In the genomic region with DNA sequence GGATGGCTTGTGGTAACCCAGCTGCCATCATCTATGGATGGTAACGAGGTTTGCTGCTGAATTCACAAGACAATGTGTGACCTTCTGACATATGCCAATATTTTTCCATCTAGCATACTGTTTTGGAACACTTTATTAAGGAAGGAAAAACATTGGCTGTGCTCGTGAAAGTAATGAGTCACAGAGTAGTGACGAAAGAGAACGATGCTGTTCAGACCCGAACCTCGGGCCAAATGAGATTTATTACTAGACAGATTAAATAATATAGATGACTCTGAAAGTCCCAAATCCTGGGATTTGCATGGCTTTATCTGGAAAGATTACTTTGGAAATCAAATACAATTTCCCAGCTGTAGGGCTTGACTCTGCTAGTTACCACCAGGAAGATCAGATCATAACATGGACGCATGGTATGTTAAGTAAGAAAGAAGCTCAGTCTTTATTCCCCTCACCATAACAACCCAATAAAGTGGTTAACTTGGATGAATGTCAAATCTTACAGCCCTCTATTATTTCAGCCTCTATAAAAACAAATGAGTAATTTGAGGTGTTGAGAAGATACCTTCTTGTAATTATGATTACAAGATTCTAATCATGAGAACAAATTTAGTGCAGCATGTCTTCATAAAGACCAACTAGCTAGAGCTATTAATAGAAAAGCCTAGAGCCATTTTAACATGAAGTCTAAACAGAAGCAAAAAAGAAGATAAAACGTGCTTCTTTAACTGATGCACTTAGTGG, we compare ENCODE assay signal across 11 cellular contexts. TPM values are rescaled to one million over a fixed set of nuclear protein-coding genes. Genes with fewer than 3 reads are reported as not detected.
A peak's percentile ranks its signal among the peaks of the same experiment; 100 is the strongest.
DNase-seq lines count a peak whose midpoint lies in the region; ATAC-seq and TF ChIP-seq lines count a peak whose summit lies in the region.
"Had no signal": no experiment of that assay in that cellular context is flagged by ENCODE, and none has a peak within 500 bp of the region (broad histone marks: within the 10 kb centered on the region; RNA-seq: fewer than 3 reads in every experiment).

No MANE protein-coding gene starts in this region.

- no peaks in the 10 kb centered on the region for H3K27me3 Mint-ChIP-seq in effector memory CD8-positive, alpha-beta T cell

- H3K36me3 ChIP-seq in BLaER1 treated with 17β-estradiol and CSF1 and Interleukin-3, amounts not matched to agents 10 nM and 100 nM, result peaks cover 0 to 59% (median 15%) of the 10 kb centered on the region in 11 experiments; a peak in 15 of 22 replicates
- H3K36me3 ChIP-seq in breast epithelium (no peaks in the 10 kb centered on the region), mesenchymal stem cell (ENCODE audit: control insufficient read depth in 1 of 2, insufficient read depth in 2 of 2, low read depth in 1 of 2, low read length in 2 of 2) (peaks cover 7 to 29% of the 10 kb centered on the region in 2 experiments), psoas muscle (ENCODE audit: insufficient read depth in 1 of 2, low read depth in 1 of 2) (peaks cover 0 to 20% of the 10 kb centered on the region in 2 donors)

- no peak overlapping the region for H3K9ac ChIP-seq in BLaER1 treated with 17β-estradiol and CSF1 and Interleukin-3, amounts not matched to agents 10 nM and 100 nM
- H3K9ac ChIP-seq in mesenchymal stem cell (ENCODE audit: low read length), result peak overlapping the region; percentile 4

- no peak overlapping the region for H4K8ac ChIP-seq in mesenchymal stem cell (ENCODE audit: low read length)

- no peak overlapping the region for H3K27ac ChIP-seq in BLaER1 treated with 17β-estradiol and CSF1 and Interleukin-3, amounts not matched to agents 10 nM and 100 nM
- H3K27ac ChIP-seq in breast epithelium, result peak overlapping the region; percentile 69 to 70
- no peak overlapping the region for H3K27ac ChIP-seq in mesenchymal stem cell (ENCODE audit: low read length, poor library complexity, severe bottlenecking)
- H3K27ac ChIP-seq in psoas muscle, result no peak overlapping the region
- H3K27ac ChIP-seq: C4-2B had no signal

- DNase-seq in M059J (ENCODE audit: low read depth), result peak; percentile 64
- DNase-seq in breast epithelium (ENCODE audit: low spot score in 2 of 2), result no peak
- peak; percentile 48 for DNase-seq in mesenchymal stem cell
- no peak for DNase-seq in psoas muscle
- no peak for DNase-seq in effector memory CD8-positive, alpha-beta T cell
- DNase-seq: midbrain, NCI-H1048 had no signal

- intact Hi-C loops in breast epithelium (cut with DNase I; ENCODE audit: low total_unique reads) (no loop called here), psoas muscle (cut with DNase I) (no loop called here)

- 69% methylated on average over 5 of the region's 8 CpGs for WGBS in mesenchymal stem cell
- WGBS in psoas muscle, 3 donors, result 57 to 63% (median 61%) methylated on average over 8 of the region's 8 CpGs

- H3K36me3 Mint-ChIP-seq in effector memory CD8-positive, alpha-beta T cell (ENCODE audit: insufficient read depth), result peaks cover 35% of the 10 kb centered on the region

- H3K14ac ChIP-seq in mesenchymal stem cell (ENCODE audit: low read length in 2 of 2), result no peak overlapping the region

- TF ChIP-seq CTCF in breast epithelium (IDR thresholded peaks at IDR 0.05) (no peak), psoas muscle (IDR thresholded peaks at IDR 0.05) (no peak)

- H4K20me1 ChIP-seq in BLaER1 treated with 17β-estradiol and CSF1 and Interleukin-3, amounts not matched to agents 10 nM and 100 nM, result peaks cover 0 to 39% (median 0%) of the 10 kb centered on the region in 11 experiments; a peak in 7 of 22 replicates

- no peak overlapping the region for H2BK15ac ChIP-seq in mesenchymal stem cell (ENCODE audit: low read depth, poor library complexity, severe bottlenecking)

- peaks cover 15% of the 10 kb centered on the region for H3K79me1 ChIP-seq in mesenchymal stem cell (replicated peaks; ENCODE audit: low read length, poor library complexity, severe bottlenecking)

- H3K9me3 Mint-ChIP-seq in effector memory CD8-positive, alpha-beta T cell, result no peaks in the 10 kb centered on the region

- H3K18ac ChIP-seq in mesenchymal stem cell (ENCODE audit: low read depth in 1 of 2, low read length in 2 of 2), result no peak overlapping the region

- no peak overlapping the region for H2BK12ac ChIP-seq in mesenchymal stem cell (ENCODE audit: low read length in 2 of 2)

- H2BK5ac ChIP-seq in mesenchymal stem cell (ENCODE audit: low read depth, low read length, poor library complexity, severe bottlenecking), result no peak overlapping the region

- no peak overlapping the region for H2AFZ ChIP-seq in mesenchymal stem cell (ENCODE audit: low read depth, low read length)

- no peak for ATAC-seq in psoas muscle
- ATAC-seq in GM18858 (IDR thresholded peaks at IDR 0.05; ENCODE audit: unreplicated experiment), result no peak
- ATAC-seq in HG02884 (IDR thresholded peaks at IDR 0.05; ENCODE audit: unreplicated experiment), result no peak
- ATAC-seq in effector memory CD8-positive, alpha-beta T cell (replicated peaks), result no peak

- H2BK120ac ChIP-seq in mesenchymal stem cell (ENCODE audit: low read depth, low read length), result no peak overlapping the region

- H3K4me2 ChIP-seq in BLaER1 treated with 17β-estradiol and CSF1 and Interleukin-3, amounts not matched to agents 10 nM and 100 nM, result peak overlapping the region in 6 of 11 experiments; percentile 0 to 22 (median 4); a peak in 6 of 22 replicates
- no peak overlapping the region for H3K4me2 ChIP-seq in mesenchymal stem cell (ENCODE audit: low read length, poor library complexity, severe bottlenecking)

- H3K4me3 ChIP-seq in BLaER1 treated with 17β-estradiol and CSF1 and Interleukin-3, amounts not matched to agents 10 nM and 100 nM, result no peak overlapping the region
- no peak overlapping the region for H3K4me3 ChIP-seq in breast epithelium
- no peak overlapping the region for H3K4me3 ChIP-seq in mesenchymal stem cell (ENCODE audit: insufficient read depth in 1 of 2, low read depth in 1 of 2, low read length in 2 of 2)
- H3K4me3 ChIP-seq in psoas muscle, result no peak overlapping the region

- peaks cover 4 to 19% (median 16%) of the 10 kb centered on the region in 10 experiments; a peak in 18 of 20 replicates for H3K4me1 ChIP-seq in BLaER1 treated with 17β-estradiol and CSF1 and Interleukin-3, amounts not matched to agents 10 nM and 100 nM
- H3K4me1 ChIP-seq in breast epithelium, result no peaks in the 10 kb centered on the region
- H3K4me1 ChIP-seq in mesenchymal stem cell (ENCODE audit: control insufficient read depth, insufficient read depth, low read depth, low read length), result peaks cover 1% of the 10 kb centered on the region
- H3K4me1 ChIP-seq in psoas muscle, result peaks cover 3% of the 10 kb centered on the region

- no peak overlapping the region for H2AK5ac ChIP-seq in mesenchymal stem cell (ENCODE audit: low read length, severe bottlenecking)

- H3K9me3 ChIP-seq in BLaER1 treated with 17β-estradiol and CSF1 and Interleukin-3, amounts not matched to agents 10 nM and 100 nM (replicated peaks in 1 of 11), result peaks cover 0 to 8% (median 0%) of the 10 kb centered on the region in 11 experiments; a peak in 1 of 22 replicates
- H3K9me3 ChIP-seq in breast epithelium (no peaks in the 10 kb centered on the region), mesenchymal stem cell (ENCODE audit: control insufficient read depth, low read length) (no peaks in the 10 kb centered on the region), psoas muscle (no peaks in the 10 kb centered on the region)

- H3K4me3 Mint-ChIP-seq in effector memory CD8-positive, alpha-beta T cell, result no peak overlapping the region

- H4K91ac ChIP-seq in mesenchymal stem cell (ENCODE audit: low read length), result no peak overlapping the region

- H3K27ac Mint-ChIP-seq in effector memory CD8-positive, alpha-beta T cell, result no peak overlapping the region

- H3K4me1 Mint-ChIP-seq in effector memory CD8-positive, alpha-beta T cell (ENCODE audit: low read depth in 2 of 2), result peaks cover 39 to 40% of the 10 kb centered on the region in 2 donors

- TF ChIP-seq POLR2A in breast epithelium (IDR thresholded peaks at IDR 0.05), result no peak

- H3K27me3 ChIP-seq in BLaER1 treated with 17β-estradiol and CSF1 and Interleukin-3, amounts not matched to agents 10 nM and 100 nM, result peaks cover 0 to 31% (median 0%) of the 10 kb centered on the region in 11 experiments; a peak in 5 of 22 replicates
- H3K27me3 ChIP-seq in breast epithelium (no peaks in the 10 kb centered on the region), mesenchymal stem cell (ENCODE audit: control insufficient read depth in 1 of 2, insufficient read depth in 1 of 2, low read length in 2 of 2) (no peaks in the 10 kb centered on the region), psoas muscle (ENCODE audit: insufficient read depth in 3 of 3, low read length in 2 of 3) (no peaks in the 10 kb centered on the region)

- H3K4ac ChIP-seq in mesenchymal stem cell (ENCODE audit: low read depth in 1 of 2, low read length in 2 of 2), result no peak overlapping the region

- no peak overlapping the region for H3K23ac ChIP-seq in mesenchymal stem cell (ENCODE audit: low read length in 2 of 2)

RNA-seq across cellular contexts. Expression of gene ERN1, which starts 32.6 kb away (rescaled TPM):
- total RNA-seq in M059J (2014; rRNA removed; shearing (Covaris generic)), result 0.98 and 1.5 TPM in 2 replicates
- 10 to 100 TPM; 13.1 to 40.8 (median 34.7) TPM for total RNA-seq in breast epithelium
- polyA plus RNA-seq in mesenchymal stem cell (2013, experiment 1 of 2), result 2.8 TPM
- polyA plus RNA-seq in mesenchymal stem cell (2013, experiment 2 of 2), result 3.3 TPM
- 10 to 100 TPM; 10.6 to 16.6 (median 14.2) TPM for total RNA-seq in psoas muscle
- 1 to 10 TPM; 2.8 to 7.6 (median 5.4) TPM for polyA plus RNA-seq in psoas muscle

Comparison
In these comparisons a context has a peak if more than half of its experiments do, and no peak if none do; other contexts are left out.
1. H3K27ac ChIP-seq: peak in breast epithelium (2 of 2); none in BLaER1 treated with 17β-estradiol and CSF1 and Interleukin-3, amounts not matched to agents 10 nM and 100 nM (0 of 11), mesenchymal stem cell (single experiment) and psoas muscle (single experiment).
2. DNase-seq: peak in M059J (single experiment) and mesenchymal stem cell (single experiment); none in breast epithelium (0 of 2), psoas muscle (0 of 2) and effector memory CD8-positive, alpha-beta T cell (0 of 3).